25 cellular contexts compared by ENCODE assay signal in genomic region chr1:2052756-2053155, GRCh38. TPM values are rescaled to one million over a fixed set of nuclear protein-coding genes. Genes with fewer than 3 reads are reported as not detected.
A peak's percentile ranks its signal among the peaks of the same experiment; 100 is the strongest.
DNase-seq lines count a peak whose midpoint lies in the region; ATAC-seq, FAIRE-seq and TF ChIP-seq lines count a peak whose summit lies in the region.
"Had no signal": no experiment of that assay in that cellular context is flagged by ENCODE, and none has a peak within 500 bp of the region (broad histone marks: within the 10 kb centered on the region; RNA-seq: fewer than 3 reads in every experiment).

No MANE protein-coding gene starts in this region.

- no peak overlapping the region for H3K18ac ChIP-seq in H9 (ENCODE audit: insufficient read length, low read depth, low read length)

- H4K91ac ChIP-seq in H9 (ENCODE audit: insufficient read length, low read depth, low read length) = no peak overlapping the region

- H3K36me3 Mint-ChIP-seq in H9 (ENCODE audit: insufficient read depth in 1 of 3, low read depth in 3 of 3) (peaks cover 6 to 22% (median 21%) of the 10 kb centered on the region in 3 experiments), astrocyte (ENCODE audit: low read depth, unreplicated experiment) (peaks cover 4% of the 10 kb centered on the region), nephron (ENCODE audit: low read depth) (no peaks in the 10 kb centered on the region)

- no peak overlapping the region for H3K4me3 ChIP-seq in BLaER1 treated with 17β-estradiol and CSF1 and Interleukin-3, amounts not matched to agents 10 nM and 100 nM
- no peak overlapping the region for H3K4me3 ChIP-seq in astrocyte (ENCODE audit: insufficient read depth, low read depth, low read length)
- H3K4me3 ChIP-seq: heart left ventricle, right atrium auricular region, SK-N-MC had no signal

- H3K9ac ChIP-seq in BLaER1 treated with 17β-estradiol and CSF1 and Interleukin-3, amounts not matched to agents 10 nM and 100 nM = no peak overlapping the region
- H3K9ac ChIP-seq in H9 (ENCODE audit: extremely low read depth, insufficient read length, low read length) (no peak overlapping the region), astrocyte (ENCODE audit: low read length) (no peak overlapping the region)

- H4K8ac ChIP-seq in H9 (replicated peaks; ENCODE audit: insufficient read length, low read depth, low read length) = no peak overlapping the region

- H2BK12ac ChIP-seq in H9 (ENCODE audit: insufficient read length, low read depth, low read length) = no peak overlapping the region

- no peak overlapping the region for H2BK20ac ChIP-seq in H9 (ENCODE audit: low read depth, low read length, poor library complexity, severe bottlenecking)

- H3K36me3 ChIP-seq in BLaER1 treated with 17β-estradiol and CSF1 and Interleukin-3, amounts not matched to agents 10 nM and 100 nM = no peaks in the 10 kb centered on the region
- H3K36me3 ChIP-seq in astrocyte (ENCODE audit: insufficient read depth, low read length) = no peaks in the 10 kb centered on the region
- H3K36me3 ChIP-seq: right atrium auricular region had no signal

- H3K79me2 ChIP-seq in H9 (ENCODE audit: insufficient read depth, low read length) = peaks cover 2% of the 10 kb centered on the region; the same call in 1 of the 2 replicates
- H3K79me2 ChIP-seq in astrocyte (ENCODE audit: insufficient read depth, low read length) = no peaks in the 10 kb centered on the region

- H3K4me3 Mint-ChIP-seq in H9 (peak overlapping the region; percentile 31 to 51; a peak in 3 of 5 replicates), astrocyte (ENCODE audit: unreplicated experiment) (no peak overlapping the region), nephron (peak overlapping the region; percentile 35 to 70 (median 63))
- H3K4me3 Mint-ChIP-seq: activated CD4-positive, alpha-beta memory T cell treated with anti-CD3 and anti-CD28 coated beads for 36 hours had no signal

- no CpG with 5 or more reads among the region's 10 CpGs for WGBS in H9 (ENCODE audit: extremely low coverage, insufficient read length, low lambda C conversion rate)

- H2BK15ac ChIP-seq in H9 (ENCODE audit: low read depth, low read length) = no peak overlapping the region

- no peak overlapping the region for H2BK120ac ChIP-seq in H9 (ENCODE audit: low read depth, low read length, poor library complexity, severe bottlenecking)

- H3K4me1 Mint-ChIP-seq in H9 = peaks cover 13 to 18% of the 10 kb centered on the region in 2 experiments
- no peaks in the 10 kb centered on the region for H3K4me1 Mint-ChIP-seq in astrocyte (ENCODE audit: low read depth, unreplicated experiment)
- H3K4me1 Mint-ChIP-seq in nephron = no peaks in the 10 kb centered on the region

- no peak for ATAC-seq in GM21423 (IDR thresholded peaks at IDR 0.05; ENCODE audit: unreplicated experiment)
- no peak for ATAC-seq in GM21825 (IDR thresholded peaks at IDR 0.05; ENCODE audit: unreplicated experiment)
- ATAC-seq in HG03460 (IDR thresholded peaks at IDR 0.05; ENCODE audit: unreplicated experiment) = no peak
- ATAC-seq: heart left ventricle had no signal

- no peaks in the 10 kb centered on the region; a peak in 1 of 5 replicates for H3K9me3 Mint-ChIP-seq in H9
- no peaks in the 10 kb centered on the region for H3K9me3 Mint-ChIP-seq in astrocyte (ENCODE audit: unreplicated experiment)
- no peaks in the 10 kb centered on the region for H3K9me3 Mint-ChIP-seq in nephron
- H3K9me3 Mint-ChIP-seq: activated CD4-positive, alpha-beta memory T cell treated with anti-CD3 and anti-CD28 coated beads for 36 hours had no signal

- H3K27me3 Mint-ChIP-seq in H9 (ENCODE audit: low read depth) = peaks cover 10% of the 10 kb centered on the region
- peaks cover 6% of the 10 kb centered on the region for H3K27me3 Mint-ChIP-seq in astrocyte (ENCODE audit: low read depth, unreplicated experiment)
- peaks cover 57% of the 10 kb centered on the region for H3K27me3 Mint-ChIP-seq in nephron (ENCODE audit: low read depth)

- peaks cover 0 to 54% (median 16%) of the 10 kb centered on the region in 11 experiments; a peak in 12 of 22 replicates for H4K20me1 ChIP-seq in BLaER1 treated with 17β-estradiol and CSF1 and Interleukin-3, amounts not matched to agents 10 nM and 100 nM
- no peaks in the 10 kb centered on the region for H4K20me1 ChIP-seq in H9 (ENCODE audit: control insufficient read depth, insufficient read depth, insufficient read length)
- no peaks in the 10 kb centered on the region for H4K20me1 ChIP-seq in astrocyte (ENCODE audit: insufficient read depth, low read length)

- H3K27me3 ChIP-seq in BLaER1 treated with 17β-estradiol and CSF1 and Interleukin-3, amounts not matched to agents 10 nM and 100 nM = peaks cover 50 to 69% (median 53%) of the 10 kb centered on the region in 11 experiments
- H3K27me3 ChIP-seq in H9 (ENCODE audit: insufficient read depth, low read length) (no peaks in the 10 kb centered on the region), astrocyte (ENCODE audit: insufficient read depth, low read length) (peaks cover 22% of the 10 kb centered on the region)
- H3K27me3 ChIP-seq: Peyer's patch, right atrium auricular region had no signal

- H2AK5ac ChIP-seq in H9 (ENCODE audit: insufficient read length, low read length) = no peak overlapping the region

- no peak for FAIRE-seq in astrocyte (lab: Jason Lieb, UNC)

- peaks cover 22 to 80% (median 65%) of the 10 kb centered on the region in 10 experiments for H3K4me1 ChIP-seq in BLaER1 treated with 17β-estradiol and CSF1 and Interleukin-3, amounts not matched to agents 10 nM and 100 nM
- H3K4me1 ChIP-seq in H9 (ENCODE audit: insufficient read depth, low read length) (no peaks in the 10 kb centered on the region; the same call in 1 of the 2 replicates), astrocyte (ENCODE audit: insufficient read depth, low read length) (no peaks in the 10 kb centered on the region)

- H2BK5ac ChIP-seq in H9 (ENCODE audit: insufficient read length, low read length) = no peak overlapping the region

- H3K14ac ChIP-seq in H9 (ENCODE audit: insufficient read depth, low read length) = no peak overlapping the region

- no peak overlapping the region for H3K23ac ChIP-seq in H9 (ENCODE audit: insufficient read length, low read depth, low read length)

- no peak overlapping the region for H3T11ph ChIP-seq in H9 (ENCODE audit: low read length)

- H4K5ac ChIP-seq in H9 (ENCODE audit: insufficient read length, low read depth, low read length) = no peak overlapping the region

- H3K27ac Mint-ChIP-seq in H9 = 0 out of 7 replicates have a peak overlapping the region, but pooled peaks of 1 of the 3 experiments have one; percentile 7
- H3K27ac Mint-ChIP-seq in astrocyte (ENCODE audit: unreplicated experiment) = peak overlapping the region; percentile 18
- H3K27ac Mint-ChIP-seq in nephron = no peak overlapping the region
- H3K27ac Mint-ChIP-seq: activated CD4-positive, alpha-beta memory T cell treated with anti-CD3 and anti-CD28 coated beads for 36 hours had no signal

- no peaks in the 10 kb centered on the region for H3K79me1 ChIP-seq in H9 (ENCODE audit: insufficient read depth, low read depth, low read length, poor library complexity, severe bottlenecking)

- no peak overlapping the region for H3K4ac ChIP-seq in H9 (ENCODE audit: low read depth, low read length)

- H2AFZ ChIP-seq in H9 (ENCODE audit: low read length) (no peak overlapping the region), astrocyte (ENCODE audit: low read depth, low read length) (no peak overlapping the region)

- no peak for DNase-seq in H9
- DNase-seq in astrocyte (ENCODE audit: low read depth) = no peak
- no peak for DNase-seq in COLO668 (lab: John Stamatoyannopoulos, UW; ENCODE audit: unreplicated experiment)
- DNase-seq: activated CD4-positive, alpha-beta memory T cell treated with anti-CD3 and anti-CD28 coated beads for 36 hours; COR-L47; dermis blood vessel endothelial cell; EL; HCEC 1CT; NCI-H1105 treated with DMSO at 0.1 percent for 48 hours; NCI-H2107; NCI-H510A; NK-92 treated with Interleukin-12 subunit alpha and Interleukin-12 subunit beta, amount 100 ng/mL, for 24 hours; Peyer's patch; stimulated activated CD4-positive, alpha-beta T cell treated with anti-CD3 and anti-CD28 coated beads, Interleukin-12 subunit alpha, Interleukin-12 subunit beta, amount 100 ng/mL, for 4 hours; stimulated activated CD8-positive, alpha-beta memory T cell treated with anti-CD3 and anti-CD28 coated beads, Interleukin-4, amount 100 ng/mL, for 48 hours; substantia nigra had no signal

- no peak overlapping the region for H3K27ac ChIP-seq in BLaER1 treated with 17β-estradiol and CSF1 and Interleukin-3, amounts not matched to agents 10 nM and 100 nM
- H3K27ac ChIP-seq in H9 (ENCODE audit: insufficient read length, low read depth, low read length) = no peak overlapping the region
- H3K27ac ChIP-seq in astrocyte (ENCODE audit: low read depth, low read length) = no peak overlapping the region
- H3K27ac ChIP-seq: heart left ventricle, SK-N-MC had no signal

- H3K56ac ChIP-seq in H9 (ENCODE audit: insufficient read length, low read depth, low read length) = no peak overlapping the region

- H3K9me3 ChIP-seq in BLaER1 treated with 17β-estradiol and CSF1 and Interleukin-3, amounts not matched to agents 10 nM and 100 nM (replicated peaks in 1 of 11) = no peaks in the 10 kb centered on the region
- H3K9me3 ChIP-seq in H9 (ENCODE audit: control insufficient read depth, low read depth, low read length) (no peaks in the 10 kb centered on the region), astrocyte (ENCODE audit: insufficient read depth, low read depth, low read length) (no peaks in the 10 kb centered on the region)
- H3K9me3 ChIP-seq: heart left ventricle, Peyer's patch, right atrium auricular region had no signal

- TF ChIP-seq CTCF in H9 (conservative IDR thresholded peaks at IDR 0.05) (no peak), astrocyte (IDR thresholded peaks at IDR 0.05; ENCODE audit: insufficient read depth, low read depth, low read length) (no peak), nephron (IDR thresholded peaks at IDR 0.05; ENCODE audit: unreplicated experiment in 3 of 3) (no peak)

- peaks cover 7% of the 10 kb centered on the region for H3K23me2 ChIP-seq in H9 (ENCODE audit: insufficient read length, low read depth, low read length, poor library complexity, severe bottlenecking)

- H3K4me2 ChIP-seq in BLaER1 treated with 17β-estradiol and CSF1 and Interleukin-3, amounts not matched to agents 10 nM and 100 nM = peak overlapping the region; percentile 12 to 85 (median 80); a peak in 19 of 22 replicates
- no peak overlapping the region for H3K4me2 ChIP-seq in H9 (ENCODE audit: insufficient read depth, insufficient read length, low read length)
- H3K4me2 ChIP-seq in astrocyte (ENCODE audit: low read length) = no peak overlapping the region

RNA-seq across cellular contexts. Expression of gene PRKCZ, which starts 2.5 kb away (rescaled TPM):
- total RNA-seq in H9 (2021) (42.0 and 48.4 TPM in 2 replicates), astrocyte (28.6 and 32.6 TPM in 2 replicates)

RNA-seq across cellular contexts. Expression of gene GABRD, which starts 33.6 kb away (rescaled TPM):
- total RNA-seq in H9 (2021) (0.59 and 0.83 TPM in 2 replicates), astrocyte (not detected in 2 replicates)
- total RNA-seq: activated CD4-positive, alpha-beta memory T cell treated with anti-CD3 and anti-CD28 coated beads for 36 hours; osteoblast; Peyer's patch; right atrium auricular region had no signal

RNA-seq across cellular contexts. Expression of gene CFAP74, which starts 49.2 kb away (rescaled TPM):
- total RNA-seq in H9 (2021) (0.28 and 0.44 TPM in 2 replicates), astrocyte (not detected in 2 replicates)
- total RNA-seq: activated CD4-positive, alpha-beta memory T cell treated with anti-CD3 and anti-CD28 coated beads for 36 hours; dermis blood vessel endothelial cell; osteoblast; right atrium auricular region had no signal

Comparison
In these comparisons a context has a peak if more than half of its experiments do, and no peak if none do; other contexts are left out.
1. H3K4me2 ChIP-seq: peak in BLaER1 treated with 17β-estradiol and CSF1 and Interleukin-3, amounts not matched to agents 10 nM and 100 nM (11 of 11); none in H9 (single experiment) and astrocyte (single experiment).